In the genomic region with DNA sequence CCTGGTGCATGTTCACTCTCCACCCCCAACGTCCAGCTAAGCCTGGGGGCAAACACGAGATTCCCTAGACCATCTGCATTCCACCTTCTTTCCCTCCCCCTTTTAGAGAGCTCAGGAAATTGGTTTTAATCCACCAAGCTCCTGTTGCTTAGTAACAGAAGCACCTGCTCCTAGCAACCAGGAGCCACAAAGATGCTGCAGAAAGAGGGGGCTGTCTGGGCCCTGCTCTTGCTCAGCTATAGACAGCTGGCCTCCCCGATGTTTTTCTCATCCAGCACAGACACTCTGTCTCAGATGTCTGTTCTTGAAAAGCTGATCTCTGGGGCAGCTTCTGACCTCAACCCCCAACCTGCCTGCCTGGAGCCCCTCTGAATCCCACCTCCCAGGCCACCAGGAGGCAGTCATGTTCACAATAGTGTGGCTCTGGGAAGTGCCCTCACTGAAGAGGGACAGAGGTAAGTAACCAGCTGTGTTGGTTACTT, we compare ENCODE assay signal across 9 cellular contexts.
A peak's percentile ranks its signal among the peaks of the same experiment; 100 is the strongest.
DNase-seq lines count a peak whose midpoint lies in the region; ATAC-seq, FAIRE-seq and TF ChIP-seq lines count a peak whose summit lies in the region.
"Had no signal": no experiment of that assay in that cellular context is flagged by ENCODE, and none has a peak within 500 bp of the region (broad histone marks: within the 10 kb centered on the region; RNA-seq: fewer than 3 reads in every experiment).

No MANE protein-coding gene starts in this region.

- H4K8ac ChIP-seq in H1 (ENCODE audit: extremely low read depth, insufficient read depth, low read length), result no peak overlapping the region

- no peaks in the 10 kb centered on the region for H3K23me2 ChIP-seq in H1 (ENCODE audit: low read depth, low read length)

- no peak overlapping the region for H3K4me3 ChIP-seq in OCI-LY1 (ENCODE audit: low read depth, low read length, poor library complexity, severe bottlenecking)
- no peak overlapping the region for H3K4me3 ChIP-seq in H1 (ENCODE audit: extremely low read depth in 1 of 4, insufficient read depth in 2 of 4, low read depth in 3 of 4, low read length in 4 of 4)
- no peak overlapping the region for H3K4me3 ChIP-seq in right cardiac atrium (ENCODE audit: low read length)
- H3K4me3 ChIP-seq: skin epidermis had no signal

- intact Hi-C loops in right cardiac atrium (cut with DNase I), result no loop called here

- H3F3A ChIP-seq in OCI-LY1 (ENCODE audit: insufficient read depth, low read length), result no peaks in the 10 kb centered on the region

- no peak overlapping the region for H2AFZ ChIP-seq in OCI-LY1 (ENCODE audit: low read length)
- no peak overlapping the region for H2AFZ ChIP-seq in H1 (ENCODE audit: low read length)

- H4K5ac ChIP-seq in H1 (ENCODE audit: insufficient read length, low read depth, low read length), result no peak overlapping the region

- TF ChIP-seq CTCF in OCI-LY1 (IDR thresholded peaks at IDR 0.05; ENCODE audit: low read length) (peak; percentile 24; the same call in 1 of the 2 replicates), H1 (IDR thresholded peaks at IDR 0.05; ENCODE audit: control extremely low read depth in 1 of 3, insufficient read depth in 1 of 3, low read depth in 1 of 3, low read length in 3 of 3) (peak; percentile 51 to 57 (median 53))

- no peak for TF ChIP-seq POLR2A in H1 (IDR thresholded peaks at IDR 0.05; ENCODE audit: control extremely low read depth in 1 of 2, low read depth in 2 of 2, low read length in 2 of 2)

- no peaks in the 10 kb centered on the region for H3K9me2 ChIP-seq in OCI-LY1 (ENCODE audit: low read depth, low read length)

- no peak overlapping the region for H3K14ac ChIP-seq in H1 (ENCODE audit: insufficient read length)

- POLR2A ChIA-PET in H1 (lab: Charles Lee; ENCODE audit: partially characterized antibody), result interaction anchor here (0.7 to 1.2 kb wide), 2 partner anchors 42 to 70 kb away, joined by 3 read pairs; no protein-coding TSS in a partner anchor

- no peak overlapping the region for H3K23ac ChIP-seq in H1 (ENCODE audit: insufficient read length)

- no peak overlapping the region for H2AK5ac ChIP-seq in H1 (ENCODE audit: low read depth, low read length)

- H3K36me3 ChIP-seq in OCI-LY1 (ENCODE audit: insufficient read depth, low read length) (no peaks in the 10 kb centered on the region), H1 (ENCODE audit: control insufficient read depth in 2 of 4, insufficient read depth in 4 of 4, low read length in 3 of 4) (no peaks in the 10 kb centered on the region)

- H3K56ac ChIP-seq in H1 (replicated peaks; ENCODE audit: insufficient read length, low read depth, low read length), result no peak overlapping the region

- H4K20me1 ChIP-seq in OCI-LY1 (ENCODE audit: insufficient read depth, low read length) (no peaks in the 10 kb centered on the region), H1 (replicated peaks in 1 of 2; ENCODE audit: control insufficient read depth in 1 of 2, insufficient read depth in 2 of 2, low read length in 2 of 2) (no peaks in the 10 kb centered on the region)

- H3K9me3 ChIP-seq in OCI-LY1 (ENCODE audit: low read length) (no peaks in the 10 kb centered on the region), H1 (ENCODE audit: insufficient read depth in 2 of 2, low read depth in 1 of 2, low read length in 1 of 2) (no peaks in the 10 kb centered on the region), right cardiac atrium (ENCODE audit: control insufficient read depth, low read length) (no peaks in the 10 kb centered on the region)

- H2BK12ac ChIP-seq in H1 (ENCODE audit: low read depth, low read length), result no peak overlapping the region

- CTCF ChIA-PET in H1 (lab: Charles Lee; ENCODE audit: partially characterized antibody), result interaction anchor here (0.7 to 2.3 kb wide), 12 partner anchors 10 to 108 kb away, joined by 3 to 13 read pairs (median 5); no protein-coding TSS in a partner anchor

- H3K79me1 ChIP-seq in H1 (ENCODE audit: low read depth, low read length), result no peaks in the 10 kb centered on the region

- H3K4me1 ChIP-seq in OCI-LY1 (ENCODE audit: insufficient read depth, low read length, severe bottlenecking) (no peaks in the 10 kb centered on the region), H1 (replicated peaks in 1 of 4; ENCODE audit: control insufficient read depth in 3 of 4, insufficient read depth in 4 of 4, low read length in 3 of 4) (peaks cover 1 to 11% (median 5%) of the 10 kb centered on the region in 4 experiments; a peak in 5 of 7 replicates), right cardiac atrium (ENCODE audit: control insufficient read depth, insufficient read depth, low read length) (peaks cover 4% of the 10 kb centered on the region)

- no peak overlapping the region for H2BK15ac ChIP-seq in H1 (ENCODE audit: low read length)

- DNase-seq in activated T-cell treated with anti-CD3 and anti-CD28 coated beads for 1 hour (ENCODE audit: low read depth) (peak; percentile 2), H1 (ENCODE audit: low read depth in 1 of 2, low spot score in 2 of 2) (peak in 1 of 2 experiments; percentile 66), right cardiac atrium (no peak)
- DNase-seq in activated T-cell treated with anti-CD3 and anti-CD28 coated beads, Interleukin-2, amount 50 U/mL, for 1 hour, result no peak
- DNase-seq in stimulated activated CD8-positive, alpha-beta memory T cell treated with anti-CD3 and anti-CD28 coated beads, Interleukin-4, amount 100 ng/mL, for 48 hours, result peak; percentile 52

- H3K4me2 ChIP-seq in OCI-LY1 (ENCODE audit: low read length) (no peak overlapping the region), H1 (ENCODE audit: insufficient read depth in 1 of 2, low read depth in 2 of 2, low read length in 2 of 2) (peak overlapping the region in 1 of 2 experiments; percentile 21; a peak in 1 of 4 replicates)

- no peak overlapping the region for H2BK120ac ChIP-seq in H1 (replicated peaks; ENCODE audit: low read depth, low read length)

- no peak overlapping the region for H4K91ac ChIP-seq in H1 (replicated peaks; ENCODE audit: insufficient read length, low read length)

- H3K9ac ChIP-seq in OCI-LY1 (ENCODE audit: low read length) (no peak overlapping the region), H1 (replicated peaks in 1 of 4; ENCODE audit: extremely low read depth in 1 of 4, low read depth in 3 of 4, low read length in 3 of 4) (no peak overlapping the region)

- H3K27me3 ChIP-seq in OCI-LY1 (ENCODE audit: insufficient read depth, low read length), result no peaks in the 10 kb centered on the region
- no peaks in the 10 kb centered on the region for H3K27me3 ChIP-seq in H1 (replicated peaks in 1 of 4; ENCODE audit: control insufficient read depth in 3 of 4, extremely low read depth in 1 of 4, insufficient read depth in 3 of 4, low read length in 3 of 4)
- H3K27me3 ChIP-seq in right cardiac atrium (ENCODE audit: control insufficient read depth, insufficient read depth), result no peaks in the 10 kb centered on the region

- H2BK5ac ChIP-seq in H1 (ENCODE audit: low read depth, low read length), result no peak overlapping the region

- H3K4ac ChIP-seq in H1 (replicated peaks; ENCODE audit: insufficient read length, low read depth, low read length), result no peak overlapping the region

- H3K18ac ChIP-seq in H1 (ENCODE audit: extremely low read depth, low read length), result no peak overlapping the region

- peak; percentile 41 to 58 for TF ChIP-seq RAD21 in H1 (IDR thresholded peaks at IDR 0.05 in 1 of 2, conservative IDR thresholded peaks at IDR 0.05 in 1 of 2; ENCODE audit: low read depth in 2 of 2, low read length in 2 of 2)

- no peak for TF ChIP-seq EP300 in H1 (IDR thresholded peaks at IDR 0.05; ENCODE audit: borderline replicate concordance in 1 of 2, low read depth in 2 of 2, low read length in 2 of 2)

- H2BK20ac ChIP-seq in H1 (ENCODE audit: low read length), result no peak overlapping the region

- ATAC-seq in HG03097 (IDR thresholded peaks at IDR 0.05; ENCODE audit: low FRiP score, unreplicated experiment), result no peak
- ATAC-seq in GM18498 (IDR thresholded peaks at IDR 0.05; ENCODE audit: unreplicated experiment), result no peak
- no peak for ATAC-seq in right cardiac atrium

- 21% methylated on average over 3 of the region's 3 CpGs; no CpG with 5 or more reads in 1 of the 2 experiments for WGBS in H1 (ENCODE audit: extremely low coverage in 1 of 2, insufficient coverage in 1 of 2, insufficient read length in 1 of 2, insufficient replicate concordance in 2 of 2, low coverage in 1 of 2, low lambda C conversion rate in 2 of 2, missing lambda C conversion rate in 1 of 2), 2 experiments
- WGBS in right cardiac atrium, result 75% methylated on average over 3 of the region's 3 CpGs

- H3K79me2 ChIP-seq in OCI-LY1 (ENCODE audit: insufficient read depth, low read length) (no peaks in the 10 kb centered on the region), H1 (ENCODE audit: control insufficient read depth in 1 of 2, insufficient read depth in 2 of 2, low read length in 2 of 2) (no peaks in the 10 kb centered on the region)

- H3K27ac ChIP-seq in OCI-LY1 (ENCODE audit: low read depth, low read length, poor library complexity, severe bottlenecking), result no peak overlapping the region
- H3K27ac ChIP-seq in H1 (ENCODE audit: low read depth, low read length), result no peak overlapping the region
- H3K27ac ChIP-seq in right cardiac atrium (ENCODE audit: low read length), result no peak overlapping the region
- H3K27ac ChIP-seq: skin epidermis had no signal

- FAIRE-seq in H1 (lab: Jason Lieb, UNC), result peak; percentile 91

TF ChIP-seq in H1, 55 proteins besides CTCF, POLR2A, EP300 and RAD21:
- TF ChIP-seq SUZ12 (IDR thresholded peaks at IDR 0.05; ENCODE audit: low read length), result no peak
- TF ChIP-seq, protein P1, sequence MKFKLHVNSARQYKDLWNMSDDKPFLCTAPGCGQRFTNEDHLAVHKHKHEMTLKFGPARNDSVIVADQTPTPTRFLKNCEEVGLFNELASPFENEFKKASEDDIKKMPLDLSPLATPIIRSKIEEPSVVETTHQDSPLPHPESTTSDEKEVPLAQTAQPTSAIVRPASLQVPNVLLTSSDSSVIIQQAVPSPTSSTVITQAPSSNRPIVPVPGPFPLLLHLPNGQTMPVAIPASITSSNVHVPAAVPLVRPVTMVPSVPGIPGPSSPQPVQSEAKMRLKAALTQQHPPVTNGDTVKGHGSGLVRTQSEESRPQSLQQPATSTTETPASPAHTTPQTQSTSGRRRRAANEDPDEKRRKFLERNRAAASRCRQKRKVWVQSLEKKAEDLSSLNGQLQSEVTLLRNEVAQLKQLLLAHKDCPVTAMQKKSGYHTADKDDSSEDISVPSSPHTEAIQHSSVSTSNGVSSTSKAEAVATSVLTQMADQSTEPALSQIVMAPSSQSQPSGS (IDR thresholded peaks at IDR 0.05; ENCODE audit: low read length), result no peak

Comparison
In these comparisons a context has a peak if more than half of its experiments do, and no peak if none do; other contexts are left out.
1. DNase-seq: peak in activated T-cell treated with anti-CD3 and anti-CD28 coated beads for 1 hour (single experiment) and stimulated activated CD8-positive, alpha-beta memory T cell treated with anti-CD3 and anti-CD28 coated beads, Interleukin-4, amount 100 ng/mL, for 48 hours (single experiment); none in activated T-cell treated with anti-CD3 and anti-CD28 coated beads, Interleukin-2, amount 50 U/mL, for 1 hour (single experiment) and right cardiac atrium (0 of 3).